10 cellular contexts compared by ENCODE assay signal in genomic region chr6:5665173-5665572, GRCh38.
DNase-seq lines count a peak whose midpoint lies in the region; ATAC-seq lines count a peak whose summit lies in the region.
"Had no signal": no experiment of that assay in that cellular context is flagged by ENCODE, and none has a peak within 500 bp of the region (broad histone marks: within the 10 kb centered on the region; RNA-seq: fewer than 3 reads in every experiment).

No MANE protein-coding gene starts in this region.

- peak overlapping the region; percentile 56 for H3K27ac Mint-ChIP-seq in activated T-helper 1 cell treated with anti-CD3 and anti-CD28 coated beads, Interleukin-12 subunit alpha, Interleukin-12 subunit beta, Interleukin-2, Interleukin-4 antibody, amounts not matched to agents 30 ng/mL and 10 ng/mL and 1 ng/mL, durations not matched to agents 14 hours and 24 hours and 36 hours

- H3K4me3 Mint-ChIP-seq in activated T-helper 1 cell treated with anti-CD3 and anti-CD28 coated beads, Interleukin-12 subunit alpha, Interleukin-12 subunit beta, Interleukin-2, Interleukin-4 antibody, amounts not matched to agents 30 ng/mL and 10 ng/mL and 1 ng/mL, durations not matched to agents 14 hours and 24 hours and 36 hours = peak overlapping the region; percentile 27

- no peaks in the 10 kb centered on the region for H3K36me3 Mint-ChIP-seq in activated T-helper 1 cell treated with anti-CD3 and anti-CD28 coated beads, Interleukin-12 subunit alpha, Interleukin-12 subunit beta, Interleukin-2, Interleukin-4 antibody, amounts not matched to agents 30 ng/mL and 10 ng/mL and 1 ng/mL, durations not matched to agents 14 hours and 24 hours and 36 hours (ENCODE audit: low read depth)

- no peak for ATAC-seq in HG03342 (IDR thresholded peaks at IDR 0.05; ENCODE audit: unreplicated experiment)
- ATAC-seq in GM19455 (IDR thresholded peaks at IDR 0.05; ENCODE audit: unreplicated experiment) = no peak
- no peak for ATAC-seq in HG02973 (IDR thresholded peaks at IDR 0.05; ENCODE audit: unreplicated experiment)

- peaks cover 31% of the 10 kb centered on the region for H3K4me1 Mint-ChIP-seq in activated T-helper 1 cell treated with anti-CD3 and anti-CD28 coated beads, Interleukin-12 subunit alpha, Interleukin-12 subunit beta, Interleukin-2, Interleukin-4 antibody, amounts not matched to agents 30 ng/mL and 10 ng/mL and 1 ng/mL, durations not matched to agents 14 hours and 24 hours and 36 hours (ENCODE audit: low read depth)

- peaks cover 1% of the 10 kb centered on the region for H3K27me3 Mint-ChIP-seq in activated T-helper 1 cell treated with anti-CD3 and anti-CD28 coated beads, Interleukin-12 subunit alpha, Interleukin-12 subunit beta, Interleukin-2, Interleukin-4 antibody, amounts not matched to agents 30 ng/mL and 10 ng/mL and 1 ng/mL, durations not matched to agents 14 hours and 24 hours and 36 hours (ENCODE audit: insufficient read depth)

- intact Hi-C loops in activated T-helper 1 cell treated with anti-CD3 and anti-CD28 coated beads, Interleukin-12 subunit alpha, Interleukin-12 subunit beta, Interleukin-2, Interleukin-4 antibody, amounts not matched to agents 30 ng/mL and 10 ng/mL and 1 ng/mL, durations not matched to agents 14 hours and 24 hours and 36 hours (cut with micrococcal nuclease) = no loop called here

- H3K9me3 Mint-ChIP-seq in activated T-helper 1 cell treated with anti-CD3 and anti-CD28 coated beads, Interleukin-12 subunit alpha, Interleukin-12 subunit beta, Interleukin-2, Interleukin-4 antibody, amounts not matched to agents 30 ng/mL and 10 ng/mL and 1 ng/mL, durations not matched to agents 14 hours and 24 hours and 36 hours = no peaks in the 10 kb centered on the region

- DNase-seq in activated CD8-positive, alpha-beta memory T cell treated with anti-CD3 and anti-CD28 coated beads, Interleukin-2, amount 50 U/mL, for 4 hours = peak; percentile 15
- no peak for DNase-seq in activated CD8-positive, alpha-beta memory T cell treated with anti-CD3 and anti-CD28 coated beads, Interleukin-2, amount 50 U/mL, for 48 hours
- DNase-seq in NAMALWA (ENCODE audit: low spot score) = peak; percentile 91
- DNase-seq in activated T-helper 1 cell treated with anti-CD3 and anti-CD28 coated beads, Interleukin-12 subunit alpha, Interleukin-12 subunit beta, Interleukin-2, Interleukin-4 antibody, amounts not matched to agents 30 ng/mL and 10 ng/mL and 1 ng/mL, durations not matched to agents 14 hours and 24 hours and 36 hours (ENCODE audit: low spot score) = no peak
- peak; percentile 6 for DNase-seq in stimulated activated CD4-positive, alpha-beta T cell treated with anti-CD3 and anti-CD28 coated beads, Interleukin-4, amount 100 ng/mL, for 24 hours
- DNase-seq: caudate nucleus, NCI-H69 had no signal

Comparison
In these comparisons a context has a peak if more than half of its experiments do, and no peak if none do; other contexts are left out.
1. DNase-seq: peak in activated CD8-positive, alpha-beta memory T cell treated with anti-CD3 and anti-CD28 coated beads, Interleukin-2, amount 50 U/mL, for 4 hours (single experiment), NAMALWA (single experiment) and stimulated activated CD4-positive, alpha-beta T cell treated with anti-CD3 and anti-CD28 coated beads, Interleukin-4, amount 100 ng/mL, for 24 hours (single experiment); none in activated CD8-positive, alpha-beta memory T cell treated with anti-CD3 and anti-CD28 coated beads, Interleukin-2, amount 50 U/mL, for 48 hours (single experiment) and activated T-helper 1 cell treated with anti-CD3 and anti-CD28 coated beads, Interleukin-12 subunit alpha, Interleukin-12 subunit beta, Interleukin-2, Interleukin-4 antibody, amounts not matched to agents 30 ng/mL and 10 ng/mL and 1 ng/mL, durations not matched to agents 14 hours and 24 hours and 36 hours (single experiment).